In the genomic region with DNA sequence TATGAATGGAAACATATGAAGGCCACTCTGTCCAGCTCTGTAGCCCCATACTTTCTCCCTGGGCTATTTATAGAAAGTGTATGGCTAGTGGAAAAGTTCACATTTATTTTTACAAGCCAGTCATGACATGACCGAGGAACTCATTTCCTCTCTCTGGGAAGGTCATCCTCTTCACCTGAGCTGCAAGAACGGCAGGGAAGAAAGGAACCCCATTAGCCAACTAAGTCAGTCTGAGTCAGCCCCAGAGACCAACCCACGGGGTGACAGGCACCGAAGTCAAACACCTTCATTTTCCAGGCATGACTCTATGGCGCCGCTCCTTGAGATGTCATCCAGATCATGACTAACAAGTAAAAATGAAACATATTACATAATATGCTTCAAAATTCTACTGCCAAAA, we compare ENCODE assay signal across 12 cellular contexts. TPM values are rescaled to one million over a fixed set of nuclear protein-coding genes. Genes with fewer than 3 reads are reported as not detected.
DNase-seq lines count a peak whose midpoint lies in the region; ATAC-seq and TF ChIP-seq lines count a peak whose summit lies in the region.
"Had no signal": no experiment of that assay in that cellular context is flagged by ENCODE, and none has a peak within 500 bp of the region (broad histone marks: within the 10 kb centered on the region; RNA-seq: fewer than 3 reads in every experiment).

No MANE protein-coding gene starts in this region.

- CTCF ChIA-PET in mammary epithelial cell (lab: Charles Lee; ENCODE audit: low non-redundant PET), result no interaction called here

- no peaks in the 10 kb centered on the region for H3K36me3 ChIP-seq in mammary epithelial cell (ENCODE audit: insufficient read depth, low read length)
- H3K36me3 ChIP-seq: Peyer's patch had no signal

- intact Hi-C loops in mammary epithelial cell (cut with micrococcal nuclease), result loop anchor here (2.0 kb wide), 2 partner anchors 18 to 30 kb away; no protein-coding TSS in a partner anchor

- dilution Hi-C loops in mammary epithelial cell (cut with HindIII; ENCODE audit: low sequenced_read_pairs), result no loop called here

- peak overlapping the region; percentile 27 for H3K27ac ChIP-seq in mammary epithelial cell (ENCODE audit: insufficient read depth, low read depth, low read length)
- H3K27ac ChIP-seq: Peyer's patch, skin epidermis had no signal

- DNase-seq in EL, result peak; percentile 47
- peak; percentile 35 for DNase-seq in HT-29 (ENCODE audit: low spot score)
- peak; percentile 98 for DNase-seq in mammary epithelial cell
- peak; percentile 59 for DNase-seq in renal cortical epithelial cell (ENCODE audit: low read depth)
- DNase-seq in AML-193 (lab: John Stamatoyannopoulos, UW), result no peak
- no peak for DNase-seq in NCI-H1092 treated with DMSO at 0.1 percent for 48 hours (lab: John Stamatoyannopoulos, UW)
- DNase-seq: NCI-H2029 treated with DMSO at 0.1 percent for 48 hours, Peyer's patch, substantia nigra had no signal

- 0% methylated on average over 6 of the region's 6 CpGs for WGBS in mammary epithelial cell (ENCODE audit: low coverage, missing lambda C conversion rate)

- H3K27me3 ChIP-seq in mammary epithelial cell (ENCODE audit: insufficient read depth, low read length), result no peaks in the 10 kb centered on the region

- H2AFZ ChIP-seq in mammary epithelial cell (ENCODE audit: low read depth, low read length), result no peak overlapping the region

- H3K4me1 ChIP-seq in mammary epithelial cell (ENCODE audit: insufficient read depth, low read length), result peaks cover 19% of the 10 kb centered on the region

- TF ChIP-seq CTCF in mammary epithelial cell (conservative IDR thresholded peaks at IDR 0.05 in 1 of 2, IDR thresholded peaks at IDR 0.05 in 1 of 2; ENCODE audit: extremely low read depth in 1 of 2, insufficient read depth in 1 of 2, low read depth in 1 of 2, low read length in 2 of 2), result peak in 1 of 2 donors; percentile 34

- no TSS peak for BruUV-seq in mammary epithelial cell (replicated peaks; lab: Mats Ljungman, UMichigan)

- in situ Hi-C loops in mammary epithelial cell (cut with MboI; ENCODE audit: low sequenced_read_pairs in 2 of 2), result no loop called here

- H4K20me1 ChIP-seq in mammary epithelial cell (ENCODE audit: insufficient read depth, low read length), result no peaks in the 10 kb centered on the region

- no peak overlapping the region for H3K4me3 ChIP-seq in mammary epithelial cell (replicated peaks in 1 of 3; ENCODE audit: insufficient read depth in 1 of 3, low read depth in 2 of 3, low read length in 3 of 3)
- H3K4me3 ChIP-seq: Peyer's patch, skin epidermis had no signal

- no peak for ATAC-seq in HG02571 (IDR thresholded peaks at IDR 0.05; ENCODE audit: unreplicated experiment)

- no peak overlapping the region for H3K9ac ChIP-seq in mammary epithelial cell (ENCODE audit: insufficient read depth, low read length)

- H3K4me2 ChIP-seq in mammary epithelial cell (ENCODE audit: insufficient read depth, low read depth, low read length), result peak overlapping the region; percentile 51

- H3K9me3 ChIP-seq in mammary epithelial cell (replicated peaks; ENCODE audit: insufficient read depth, low read length), result no peaks in the 10 kb centered on the region
- H3K9me3 ChIP-seq: Peyer's patch had no signal

- no peaks in the 10 kb centered on the region for H3K79me2 ChIP-seq in mammary epithelial cell (ENCODE audit: insufficient read depth, low read length)

RNA-seq across cellular contexts. Expression of a gene that starts 4.8 kb away (rescaled TPM):
- total RNA-seq in HT-29 (2014; rRNA removed; shearing (Covaris generic)), result not detected in 2 replicates
- total RNA-seq in mammary epithelial cell (not detected), renal cortical epithelial cell (0.17 and 0.20 TPM in 2 replicates)
- 0.05 TPM for polyA plus RNA-seq in mammary epithelial cell
- 0.41 TPM for polyA minus RNA-seq in mammary epithelial cell
- total RNA-seq: glomerular endothelial cell, Peyer's patch had no signal

RNA-seq across cellular contexts. Expression of a gene that starts 42.7 kb away (rescaled TPM):
- total RNA-seq in HT-29 (2014; rRNA removed; shearing (Covaris generic)), result 50.4 and 52.5 TPM in 2 replicates
- total RNA-seq in mammary epithelial cell (100 to 1,000 TPM in 1 of 2 donors, 10 to 100 TPM in 1; 76.7 to 122 TPM), renal cortical epithelial cell (59.9 and 73.6 TPM in 2 replicates)
- 36.1 TPM for polyA plus RNA-seq in mammary epithelial cell
- 17.1 TPM for polyA minus RNA-seq in mammary epithelial cell

Comparison
In these comparisons a context has a peak if more than half of its experiments do, and no peak if none do; other contexts are left out.
1. DNase-seq: peak in EL (single experiment), HT-29 (single experiment), mammary epithelial cell (single experiment) and renal cortical epithelial cell (single experiment); none in AML-193 (0 of 2) and NCI-H1092 treated with DMSO at 0.1 percent for 48 hours (single experiment).